1 cellular context compared by ENCODE assay signal in genomic region chr6:152265651-152266050, GRCh38.
TF ChIP-seq lines count a peak whose summit lies in the region.

No MANE protein-coding gene starts in this region.

TF ChIP-seq in HepG2, 621 proteins besides CTCF, POLR2A, EP300 and RAD21 (continued from another document):
- TF ChIP-seq, protein P1, sequence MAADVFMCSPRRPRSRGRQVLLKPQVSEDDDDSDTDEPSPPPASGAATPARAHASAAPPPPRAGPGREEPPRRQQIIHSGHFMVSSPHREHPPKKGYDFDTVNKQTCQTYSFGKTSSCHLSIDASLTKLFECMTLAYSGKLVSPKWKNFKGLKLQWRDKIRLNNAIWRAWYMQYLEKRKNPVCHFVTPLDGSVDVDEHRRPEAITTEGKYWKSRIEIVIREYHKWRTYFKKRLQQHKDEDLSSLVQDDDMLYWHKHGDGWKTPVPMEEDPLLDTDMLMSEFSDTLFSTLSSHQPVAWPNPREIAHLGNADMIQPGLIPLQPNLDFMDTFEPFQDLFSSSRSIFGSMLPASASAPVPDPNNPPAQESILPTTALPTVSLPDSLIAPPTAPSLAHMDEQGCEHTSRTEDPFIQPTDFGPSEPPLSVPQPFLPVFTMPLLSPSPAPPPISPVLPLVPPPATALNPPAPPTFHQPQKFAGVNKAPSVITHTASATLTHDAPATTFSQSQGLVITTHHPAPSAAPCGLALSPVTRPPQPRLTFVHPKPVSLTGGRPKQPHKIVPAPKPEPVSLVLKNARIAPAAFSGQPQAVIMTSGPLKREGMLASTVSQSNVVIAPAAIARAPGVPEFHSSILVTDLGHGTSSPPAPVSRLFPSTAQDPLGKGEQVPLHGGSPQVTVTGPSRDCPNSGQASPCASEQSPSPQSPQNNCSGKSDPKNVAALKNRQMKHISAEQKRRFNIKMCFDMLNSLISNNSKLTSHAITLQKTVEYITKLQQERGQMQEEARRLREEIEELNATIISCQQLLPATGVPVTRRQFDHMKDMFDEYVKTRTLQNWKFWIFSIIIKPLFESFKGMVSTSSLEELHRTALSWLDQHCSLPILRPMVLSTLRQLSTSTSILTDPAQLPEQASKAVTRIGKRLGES (CRISPR knock-in tag; IDR thresholded peaks at IDR 0.05; ENCODE audit: borderline replicate concordance), result no peak
- TF ChIP-seq ZNF503 (CRISPR knock-in tag; IDR thresholded peaks at IDR 0.05) (no peak), SAFB2 (CRISPR knock-in tag; IDR thresholded peaks at IDR 0.05; ENCODE audit: borderline replicate concordance, low read depth) (no peak), HOXA3 (CRISPR knock-in tag; IDR thresholded peaks at IDR 0.05) (no peak)
- TF ChIP-seq, protein P2, sequence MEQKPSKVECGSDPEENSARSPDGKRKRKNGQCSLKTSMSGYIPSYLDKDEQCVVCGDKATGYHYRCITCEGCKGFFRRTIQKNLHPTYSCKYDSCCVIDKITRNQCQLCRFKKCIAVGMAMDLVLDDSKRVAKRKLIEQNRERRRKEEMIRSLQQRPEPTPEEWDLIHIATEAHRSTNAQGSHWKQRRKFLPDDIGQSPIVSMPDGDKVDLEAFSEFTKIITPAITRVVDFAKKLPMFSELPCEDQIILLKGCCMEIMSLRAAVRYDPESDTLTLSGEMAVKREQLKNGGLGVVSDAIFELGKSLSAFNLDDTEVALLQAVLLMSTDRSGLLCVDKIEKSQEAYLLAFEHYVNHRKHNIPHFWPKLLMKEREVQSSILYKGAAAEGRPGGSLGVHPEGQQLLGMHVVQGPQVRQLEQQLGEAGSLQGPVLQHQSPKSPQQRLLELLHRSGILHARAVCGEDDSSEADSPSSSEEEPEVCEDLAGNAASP (CRISPR knock-in tag; IDR thresholded peaks at IDR 0.05; ENCODE audit: borderline replicate concordance), result no peak
